Comparison of ENCODE assay signal across 8 cellular contexts in genomic region chr17:33284022-33284421, GRCh38. TPM values are rescaled to one million over a fixed set of nuclear protein-coding genes. Genes with fewer than 3 reads are reported as not detected.
DNase-seq lines count a peak whose midpoint lies in the region; ATAC-seq and TF ChIP-seq lines count a peak whose summit lies in the region.

No MANE protein-coding gene starts in this region.

- H3K79me2 ChIP-seq in ACC112 (ENCODE audit: control insufficient read depth, insufficient read depth, low read length, unreplicated experiment): no peaks in the 10 kb centered on the region

- H3K27me3 ChIP-seq in ACC112 (ENCODE audit: insufficient read depth, low read length): peaks cover 12% of the 10 kb centered on the region
- no peaks in the 10 kb centered on the region for H3K27me3 ChIP-seq in body of pancreas

- peak; percentile 97 for ATAC-seq in body of pancreas
- no peak for ATAC-seq in GM21576 (IDR thresholded peaks at IDR 0.05; ENCODE audit: unreplicated experiment)
- ATAC-seq in HG02884 (IDR thresholded peaks at IDR 0.05; ENCODE audit: unreplicated experiment): no peak

- TF ChIP-seq POLR2A in body of pancreas (IDR thresholded peaks at IDR 0.05): no peak

- no peaks in the 10 kb centered on the region for H3K9me3 ChIP-seq in body of pancreas

- H3K4me3 ChIP-seq in ACC112 (ENCODE audit: low read depth, low read length) (peak overlapping the region; percentile 35; the same call in 1 of the 2 replicates), body of pancreas (no peak overlapping the region)

- peak overlapping the region; percentile 92 for H2AFZ ChIP-seq in ACC112 (ENCODE audit: low read length, unreplicated experiment)

- intact Hi-C loops in body of pancreas (cut with DNase I): no loop called here

- H3K27ac ChIP-seq in ACC112 (ENCODE audit: low read depth, low read length) (peak overlapping the region; percentile 57), body of pancreas (peak overlapping the region; percentile 32 to 66 (median 43))

- DNase-seq in HT-29 (ENCODE audit: low spot score): peak; percentile 38
- peak; percentile 70 to 90 (median 84) for DNase-seq in body of pancreas
- peak; percentile 71 for DNase-seq in kidney tubule cell (ENCODE audit: low spot score)
- no peak for DNase-seq in NCI-H526 (lab: John Stamatoyannopoulos, UW)
- DNase-seq in activated CD8-positive, alpha-beta memory T cell treated with anti-CD3 and anti-CD28 coated beads, Interleukin-2, amount 50 U/mL, for 48 hours: no peak

- H3K4me1 ChIP-seq in ACC112 (ENCODE audit: control insufficient read depth, insufficient read depth, low read length, unreplicated experiment): peaks cover 15% of the 10 kb centered on the region
- peaks cover 20% of the 10 kb centered on the region for H3K4me1 ChIP-seq in body of pancreas

- WGBS in body of pancreas, 2 donors: 2 to 3% methylated on average over 4 of the region's 4 CpGs

- no peak for TF ChIP-seq CTCF in body of pancreas (IDR thresholded peaks at IDR 0.05)

- no peaks in the 10 kb centered on the region for H3K36me3 ChIP-seq in ACC112 (ENCODE audit: insufficient read depth, low read length)
- no peaks in the 10 kb centered on the region for H3K36me3 ChIP-seq in body of pancreas (replicated peaks in 1 of 2; ENCODE audit: insufficient read depth in 1 of 2, low read depth in 2 of 2)

RNA-seq across cellular contexts. Expression of gene ASIC2, which starts 9.1 kb away (rescaled TPM):
- total RNA-seq in HT-29 (2014; rRNA removed; shearing (Covaris generic)): not detected in 2 replicates
- total RNA-seq in body of pancreas: not detected

Comparison
In these comparisons a context has a peak if more than half of its experiments do, and no peak if none do; other contexts are left out.
1. DNase-seq: peak in HT-29 (single experiment), body of pancreas (4 of 4) and kidney tubule cell (single experiment); none in NCI-H526 (0 of 2) and activated CD8-positive, alpha-beta memory T cell treated with anti-CD3 and anti-CD28 coated beads, Interleukin-2, amount 50 U/mL, for 48 hours (single experiment).